In the genomic region with DNA sequence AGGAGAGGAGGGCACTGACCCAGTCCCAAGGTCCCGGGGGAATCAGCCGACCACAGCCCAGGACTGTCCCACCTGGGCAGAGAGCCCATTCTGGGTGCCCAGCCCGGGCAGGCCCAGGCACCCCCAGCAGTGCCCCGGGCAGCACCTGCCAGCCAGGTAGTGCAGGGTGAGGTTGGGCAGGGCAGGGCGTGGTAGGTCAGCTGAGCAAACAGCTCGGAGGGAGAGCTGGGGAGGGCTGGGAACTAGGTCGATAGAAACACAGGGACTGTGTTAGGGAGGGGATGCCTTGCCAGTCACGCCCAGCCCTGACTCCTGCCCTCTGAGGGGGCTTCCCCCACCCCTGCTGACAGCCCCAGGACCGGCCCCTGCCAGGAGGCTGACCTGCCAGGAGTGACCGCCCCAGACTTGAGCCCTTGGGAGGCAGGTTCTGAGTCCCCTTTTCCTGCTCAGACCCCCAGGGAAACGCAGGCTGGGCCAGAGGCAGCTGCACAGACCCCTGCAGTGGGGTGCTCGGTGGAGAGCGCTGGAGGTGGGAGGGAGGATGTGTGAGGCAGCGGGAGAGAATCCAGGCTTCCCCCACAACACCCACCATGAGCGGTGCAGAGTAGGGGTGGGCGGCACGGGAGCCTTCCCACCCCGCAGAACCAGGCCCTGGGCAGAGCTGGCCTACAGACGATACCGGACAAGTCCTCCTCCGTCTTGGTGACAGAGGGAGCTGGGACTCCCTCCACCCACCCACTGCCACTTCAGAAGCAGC, we compare ENCODE assay signal across 14 cellular contexts. TPM values are rescaled to one million over a fixed set of nuclear protein-coding genes. Genes with fewer than 3 reads are reported as not detected.
DNase-seq lines count a peak whose midpoint lies in the region; ATAC-seq, FAIRE-seq and TF ChIP-seq lines count a peak whose summit lies in the region.
"Had no signal": no experiment of that assay in that cellular context is flagged by ENCODE, and none has a peak within 500 bp of the region (broad histone marks: within the 10 kb centered on the region; RNA-seq: fewer than 3 reads in every experiment).

No MANE protein-coding gene starts in this region.

- no peaks in the 10 kb centered on the region for H3K9me3 ChIP-seq in keratinocyte (ENCODE audit: control insufficient read depth, low read depth, low read length)
- H3K9me3 ChIP-seq in upper lobe of right lung, result no peaks in the 10 kb centered on the region
- H3K9me3 ChIP-seq: psoas muscle had no signal

- TF ChIP-seq CTCF in keratinocyte (optimal IDR thresholded peaks at IDR 0.05 in 1 of 3, IDR thresholded peaks at IDR 0.05 in 1 of 3, conservative IDR thresholded peaks at IDR 0.05 in 1 of 3; ENCODE audit: extremely low read depth in 1 of 3, insufficient read depth in 2 of 3, low read length in 3 of 3), result no peak
- TF ChIP-seq CTCF in upper lobe of right lung (IDR thresholded peaks at IDR 0.05), result no peak

- H3K27me3 ChIP-seq in keratinocyte (ENCODE audit: control insufficient read depth, extremely low read depth, insufficient read depth, low read length) (peaks cover 50% of the 10 kb centered on the region), upper lobe of right lung (peaks cover 56% of the 10 kb centered on the region)

- ATAC-seq in upper lobe of right lung, result peak; percentile 81
- ATAC-seq: psoas muscle had no signal

- intact Hi-C loops in upper lobe of right lung (cut with DNase I), result no loop called here

- H3K27ac ChIP-seq in keratinocyte (ENCODE audit: control insufficient read depth, insufficient read depth, low read length), result no peak overlapping the region
- no peak overlapping the region for H3K27ac ChIP-seq in upper lobe of right lung
- H3K27ac ChIP-seq: dorsolateral prefrontal cortex, psoas muscle had no signal

- no peaks in the 10 kb centered on the region for H3K36me3 ChIP-seq in keratinocyte (ENCODE audit: control insufficient read depth in 2 of 2, extremely low read depth in 1 of 2, insufficient read depth in 2 of 2, low read length in 2 of 2)
- no peaks in the 10 kb centered on the region for H3K36me3 ChIP-seq in upper lobe of right lung

- no peak overlapping the region for H2AFZ ChIP-seq in keratinocyte (ENCODE audit: control insufficient read depth, low read length)

- H3K9me1 ChIP-seq in keratinocyte (ENCODE audit: control insufficient read depth, extremely low read depth, insufficient read depth, low read length), result no peaks in the 10 kb centered on the region

- H3K79me2 ChIP-seq in keratinocyte (ENCODE audit: control insufficient read depth, insufficient read depth, low read length), result no peaks in the 10 kb centered on the region

- no peak overlapping the region for H3K9ac ChIP-seq in keratinocyte (ENCODE audit: control insufficient read depth, extremely low read depth, insufficient read depth, low read length)

- H3K4me1 ChIP-seq in keratinocyte (ENCODE audit: control insufficient read depth, extremely low read depth, insufficient read depth, low read length), result peaks cover 10% of the 10 kb centered on the region
- peaks cover 5% of the 10 kb centered on the region for H3K4me1 ChIP-seq in upper lobe of right lung
- H3K4me1 ChIP-seq: psoas muscle had no signal

- H4K20me1 ChIP-seq in keratinocyte (ENCODE audit: control insufficient read depth, extremely low read depth, insufficient read depth, low read length), result no peaks in the 10 kb centered on the region

- peak overlapping the region; percentile 27 for H3K4me2 ChIP-seq in keratinocyte (ENCODE audit: control insufficient read depth, extremely low read depth, insufficient read depth, low read depth, low read length)

- no peak overlapping the region for H3K4me3 ChIP-seq in keratinocyte (ENCODE audit: control insufficient read depth in 2 of 3, extremely low read depth in 1 of 3, insufficient read depth in 2 of 3, low read depth in 1 of 3, low read length in 3 of 3)
- H3K4me3 ChIP-seq in upper lobe of right lung, result no peak overlapping the region
- H3K4me3 ChIP-seq: dorsolateral prefrontal cortex, psoas muscle had no signal

- dilution Hi-C loops in keratinocyte (cut with MboI; ENCODE audit: extremely low pct_ligation_motif_present, low sequenced_read_pairs), result no loop called here

- peak; percentile 64 for FAIRE-seq in keratinocyte (lab: Jason Lieb, UNC)

- DNase-seq in SIG-M5 treated with dmso at 0.1 percent for 504 hours (lab: John Stamatoyannopoulos, UW; ENCODE audit: unreplicated experiment) (peak; percentile 16), SIG-M5 (lab: John Stamatoyannopoulos, UW) (no peak), NCI-H69 (lab: John Stamatoyannopoulos, UW) (peak; percentile 89), keratinocyte (ENCODE audit: low read depth, low spot score) (no peak), upper lobe of right lung (peak; percentile 75), NCI-H82 (lab: John Stamatoyannopoulos, UW) (no peak), AG08396 (ENCODE audit: low spot score) (no peak)
- DNase-seq in stimulated activated CD4-positive, alpha-beta T cell treated with anti-CD3 and anti-CD28 coated beads, Interleukin-4, amount 100 ng/mL, for 24 hours, result no peak
- DNase-seq: dorsolateral prefrontal cortex, EL, glutamatergic neuron, NCI-H1930, psoas muscle, substantia nigra had no signal

RNA-seq across cellular contexts. Expression of a gene that starts 4.7 kb away (rescaled TPM):
- 0.09 TPM in 1 of 3 replicates, not detected in the others for polyA plus RNA-seq in keratinocyte
- polyA plus RNA-seq in keratinocyte (2011; ENCODE audit: low read depth), result 2.0 TPM
- 0.05 TPM in 2 replicates for polyA plus RNA-seq in keratinocyte (2011; cell fraction: cytosol; rRNA removed)
- polyA plus RNA-seq in keratinocyte (2011; cell fraction: nucleus; rRNA removed), result 0.09 TPM in 1 of 2 replicates, not detected in the other
- 0.08 and 8.9 TPM in 2 replicates for polyA plus RNA-seq in keratinocyte (2012; ENCODE audit: low replicate concordance)
- not detected in 3 replicates for polyA minus RNA-seq in keratinocyte
- polyA minus RNA-seq in keratinocyte (2011; cell fraction: cytosol; rRNA and poly(A)+ RNA removed), result not detected
- polyA minus RNA-seq in keratinocyte (2011; cell fraction: nucleus; rRNA and poly(A)+ RNA removed), result 0.32 TPM in 1 of 2 replicates, not detected in the other
- total RNA-seq in upper lobe of right lung, result not detected
- total RNA-seq: dorsolateral prefrontal cortex, psoas muscle had no signal
- polyA plus RNA-seq: psoas muscle had no signal

RNA-seq across cellular contexts. Expression of a gene that starts 29.5 kb away (rescaled TPM):
- polyA plus RNA-seq in keratinocyte, result 23.9 to 45.4 TPM (median 25.2 TPM) in 3 replicates
- polyA plus RNA-seq in keratinocyte (2011; ENCODE audit: low read depth), result 7.0 TPM
- 21.9 and 31.4 TPM in 2 replicates for polyA plus RNA-seq in keratinocyte (2011; cell fraction: cytosol; rRNA removed)
- 11.0 and 14.2 TPM in 2 replicates for polyA plus RNA-seq in keratinocyte (2011; cell fraction: nucleus; rRNA removed)
- polyA plus RNA-seq in keratinocyte (2012; ENCODE audit: low replicate concordance), result 19.5 and 22.2 TPM in 2 replicates
- polyA minus RNA-seq in keratinocyte, result 21.7 to 40.1 TPM (median 27.8 TPM) in 3 replicates
- polyA minus RNA-seq in keratinocyte (2011; cell fraction: cytosol; rRNA and poly(A)+ RNA removed), result 17.3 TPM
- 7.0 and 9.4 TPM in 2 replicates for polyA minus RNA-seq in keratinocyte (2011; cell fraction: nucleus; rRNA and poly(A)+ RNA removed)
- 28.8 TPM for total RNA-seq in upper lobe of right lung

RNA-seq across cellular contexts. Expression of a gene that starts 41.0 kb away (rescaled TPM):
- 0.34 to 0.38 TPM (median 0.37 TPM) in 3 replicates for polyA plus RNA-seq in keratinocyte
- polyA plus RNA-seq in keratinocyte (2011; ENCODE audit: low read depth), result 0.36 TPM
- polyA plus RNA-seq in keratinocyte (2011; cell fraction: cytosol; rRNA removed), result 0.11 and 0.13 TPM in 2 replicates
- 0.15 and 0.25 TPM in 2 replicates for polyA plus RNA-seq in keratinocyte (2011; cell fraction: nucleus; rRNA removed)
- 0.23 and 0.54 TPM in 2 replicates for polyA plus RNA-seq in keratinocyte (2012; ENCODE audit: low replicate concordance)
- 0.13 to 0.16 TPM in 2 of 3 replicates, not detected in the other for polyA minus RNA-seq in keratinocyte
- not detected for polyA minus RNA-seq in keratinocyte (2011; cell fraction: cytosol; rRNA and poly(A)+ RNA removed)
- not detected in 2 replicates for polyA minus RNA-seq in keratinocyte (2011; cell fraction: nucleus; rRNA and poly(A)+ RNA removed)
- total RNA-seq in upper lobe of right lung, result not detected

RNA-seq across cellular contexts. Expression of a gene that starts 41.5 kb away (rescaled TPM):
- not detected in 3 replicates for polyA plus RNA-seq in keratinocyte
- polyA plus RNA-seq in keratinocyte (2011; ENCODE audit: low read depth), result not detected
- polyA plus RNA-seq in keratinocyte (2011; cell fraction: cytosol; rRNA removed), result 0.04 TPM in 1 of 2 replicates, not detected in the other
- not detected in 2 replicates for polyA plus RNA-seq in keratinocyte (2011; cell fraction: nucleus; rRNA removed)
- not detected in 2 replicates for polyA plus RNA-seq in keratinocyte (2012; ENCODE audit: low replicate concordance)
- not detected in 3 replicates for polyA minus RNA-seq in keratinocyte
- not detected for polyA minus RNA-seq in keratinocyte (2011; cell fraction: cytosol; rRNA and poly(A)+ RNA removed)
- polyA minus RNA-seq in keratinocyte (2011; cell fraction: nucleus; rRNA and poly(A)+ RNA removed), result not detected in 2 replicates
- not detected for total RNA-seq in upper lobe of right lung
- total RNA-seq: psoas muscle had no signal
- polyA plus RNA-seq: psoas muscle had no signal

RNA-seq across cellular contexts. Expression of a gene that starts 45.8 kb away (rescaled TPM):
- 97.9 to 161 TPM (median 107 TPM) in 3 replicates for polyA plus RNA-seq in keratinocyte
- 175 TPM for polyA plus RNA-seq in keratinocyte (2011; ENCODE audit: low read depth)
- 102 and 257 TPM in 2 replicates for polyA plus RNA-seq in keratinocyte (2011; cell fraction: cytosol; rRNA removed)
- 41.3 and 67.7 TPM in 2 replicates for polyA plus RNA-seq in keratinocyte (2011; cell fraction: nucleus; rRNA removed)
- polyA plus RNA-seq in keratinocyte (2012; ENCODE audit: low replicate concordance), result 165 and 226 TPM in 2 replicates
- polyA minus RNA-seq in keratinocyte, result 73.1 to 100 TPM (median 84.8 TPM) in 3 replicates
- polyA minus RNA-seq in keratinocyte (2011; cell fraction: cytosol; rRNA and poly(A)+ RNA removed), result 249 TPM
- polyA minus RNA-seq in keratinocyte (2011; cell fraction: nucleus; rRNA and poly(A)+ RNA removed), result 32.2 and 40.3 TPM in 2 replicates
- total RNA-seq in upper lobe of right lung, result 86.7 TPM

Comparison
In these comparisons a context has a peak if more than half of its experiments do, and no peak if none do; other contexts are left out.
1. DNase-seq: peak in SIG-M5 treated with dmso at 0.1 percent for 504 hours (single experiment), NCI-H69 (single experiment) and upper lobe of right lung (single experiment); none in SIG-M5 (single experiment), keratinocyte (single experiment), stimulated activated CD4-positive, alpha-beta T cell treated with anti-CD3 and anti-CD28 coated beads, Interleukin-4, amount 100 ng/mL, for 24 hours (single experiment), NCI-H82 (single experiment) and AG08396 (single experiment).